In the genomic region with DNA sequence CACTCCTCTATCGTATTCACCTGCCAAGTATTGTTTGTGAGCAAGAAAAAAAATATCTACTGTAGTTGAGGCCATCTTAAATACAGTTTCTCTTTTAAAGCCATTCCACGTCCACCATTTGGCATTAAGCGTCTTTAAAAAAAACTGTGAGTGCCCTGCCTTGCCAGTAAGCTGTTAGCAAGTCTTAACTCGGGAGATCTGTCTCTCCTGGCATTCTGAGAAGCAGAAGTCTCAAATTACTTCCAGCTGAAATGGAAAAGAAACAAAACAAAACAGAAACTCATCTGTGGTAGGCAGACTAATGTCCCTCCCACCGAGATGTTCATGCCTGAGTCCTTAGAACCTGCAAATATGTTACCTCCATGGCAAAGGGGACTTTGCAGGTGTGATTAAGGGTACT, we compare ENCODE assay signal across 11 cellular contexts.
DNase-seq lines count a peak whose midpoint lies in the region; ATAC-seq, FAIRE-seq and TF ChIP-seq lines count a peak whose summit lies in the region.
"Had no signal": no experiment of that assay in that cellular context is flagged by ENCODE, and none has a peak within 500 bp of the region (broad histone marks: within the 10 kb centered on the region; RNA-seq: fewer than 3 reads in every experiment).

No MANE protein-coding gene starts in this region.

- no peak for FAIRE-seq in HTR-8/SVneo (lab: Jason Lieb, UNC)
- no peak for FAIRE-seq in small intestine (lab: Jason Lieb, UNC)

- no peak for ATAC-seq in HG02973 (IDR thresholded peaks at IDR 0.05; ENCODE audit: unreplicated experiment)

- H3K27ac Mint-ChIP-seq in MCF 10A (ENCODE audit: low read depth, unreplicated experiment) = peak overlapping the region; percentile 91

- TF ChIP-seq CTCF in MCF 10A (IDR thresholded peaks at IDR 0.05; ENCODE audit: unreplicated experiment) (no peak), kidney epithelial cell (IDR thresholded peaks at IDR 0.05; ENCODE audit: insufficient read depth, low read length, poor library complexity, severe bottlenecking) (no peak), thyroid gland (IDR thresholded peaks at IDR 0.05) (no peak)

- H3K9me3 Mint-ChIP-seq in MCF 10A (ENCODE audit: unreplicated experiment) = peaks cover 8% of the 10 kb centered on the region

- H3K9me3 ChIP-seq in thyroid gland (no peaks in the 10 kb centered on the region), small intestine (ENCODE audit: control insufficient read depth, low read depth) (no peaks in the 10 kb centered on the region)

- BruUV-seq in MCF 10A (replicated peaks; lab: Mats Ljungman, UMichigan) = no TSS peak

- no peaks in the 10 kb centered on the region for H3K36me3 Mint-ChIP-seq in MCF 10A (ENCODE audit: insufficient read depth, unreplicated experiment)

- TF ChIP-seq POLR2A in thyroid gland (IDR thresholded peaks at IDR 0.05) = peak in 1 of 2 donors; percentile 66

- no peak overlapping the region for H3K4me3 ChIP-seq in kidney epithelial cell (ENCODE audit: low read depth, low read length)
- no peak overlapping the region for H3K4me3 ChIP-seq in thyroid gland (replicated peaks in 1 of 3)
- H3K4me3 ChIP-seq in small intestine (ENCODE audit: low read depth in 1 of 2, low read length in 2 of 2) = no peak overlapping the region

- intact Hi-C loops in MCF 10A (cut with micrococcal nuclease) = no loop called here
- intact Hi-C loops in thyroid gland (cut with DNase I) = no loop called here

- H3K27me3 ChIP-seq in kidney epithelial cell (ENCODE audit: control insufficient read depth, insufficient read depth, low read length) = no peaks in the 10 kb centered on the region
- no peaks in the 10 kb centered on the region for H3K27me3 ChIP-seq in thyroid gland
- H3K27me3 ChIP-seq in small intestine (ENCODE audit: control insufficient read depth in 2 of 2, insufficient read depth in 2 of 2, low read length in 2 of 2) = no peaks in the 10 kb centered on the region

- H3K27ac ChIP-seq in thyroid gland (peak overlapping the region; percentile 83 to 90 (median 85)), small intestine (ENCODE audit: low read depth in 1 of 2, low read length in 1 of 2) (peak overlapping the region in 1 of 2 donors; percentile 40)

- DNase-seq in HTR-8/SVneo (ENCODE audit: insufficient read length, low spot score) (peak; percentile 30), MCF 10A (ENCODE audit: unreplicated experiment) (peak; percentile 76), kidney epithelial cell (ENCODE audit: low read depth) (peak; percentile 44), thyroid gland (peak; percentile 25 to 30), small intestine (no peak), activated gamma-delta T cell treated with Interleukin-2 at 50 U/mL for 16 hours (no peak), ureter (ENCODE audit: low spot score) (no peak)
- DNase-seq: activated effector memory CD4-positive, alpha-beta T cell treated with Interleukin-2 at 50 U/mL for 16 hours; GOT3; stimulated activated CD4-positive, alpha-beta T cell treated with anti-CD3 and anti-CD28 coated beads, Interleukin-4, amount 100 ng/mL, for 24 hours had no signal

- H3K4me3 Mint-ChIP-seq in MCF 10A (ENCODE audit: unreplicated experiment) = peak overlapping the region; percentile 25

- H3K27me3 Mint-ChIP-seq in MCF 10A (ENCODE audit: insufficient read depth, unreplicated experiment) = no peaks in the 10 kb centered on the region

- CTCF ChIA-PET in MCF 10A (lab: Yijun Ruan, JAX) = interaction anchor here (0.9 to 2.6 kb wide), 7 partner anchors 15 to 298 kb away, joined by 3 to 15 read pairs (median 4); no protein-coding TSS in a partner anchor

- POLR2A ChIA-PET in MCF 10A (lab: Yijun Ruan, JAX) = interaction anchor here (0.6 to 6.5 kb wide), 10 partner anchors 8 to 298 kb away, joined by 3 to 49 read pairs (median 4); no protein-coding TSS in a partner anchor

- H3K4me1 ChIP-seq in thyroid gland (peaks cover 20 to 31% of the 10 kb centered on the region in 2 donors), small intestine (ENCODE audit: control insufficient read depth in 2 of 2, insufficient read depth in 1 of 2, low read depth in 1 of 2, low read length in 1 of 2) (peaks cover 0 to 11% of the 10 kb centered on the region in 2 donors)

- WGBS in thyroid gland, 2 donors = 20 to 22% methylated on average over 5 of the region's 5 CpGs
- 55 to 73% (median 72%) methylated on average over 5 of the region's 5 CpGs for WGBS in small intestine, 3 donors

- no peaks in the 10 kb centered on the region for H3K36me3 ChIP-seq in kidney epithelial cell (ENCODE audit: control insufficient read depth, insufficient read depth, low read length)
- H3K36me3 ChIP-seq in thyroid gland = no peaks in the 10 kb centered on the region
- peaks cover 0 to 2% of the 10 kb centered on the region in 2 donors for H3K36me3 ChIP-seq in small intestine (ENCODE audit: control insufficient read depth in 2 of 2, insufficient read depth in 2 of 2, low read length in 2 of 2)

- peaks cover 52% of the 10 kb centered on the region for H3K4me1 Mint-ChIP-seq in MCF 10A (ENCODE audit: insufficient read depth, unreplicated experiment)

Comparison
In these comparisons a context has a peak if more than half of its experiments do, and no peak if none do; other contexts are left out.
1. DNase-seq: peak in HTR-8/SVneo (single experiment), MCF 10A (single experiment), kidney epithelial cell (single experiment) and thyroid gland (2 of 2); none in small intestine (single experiment), activated gamma-delta T cell treated with Interleukin-2 at 50 U/mL for 16 hours (single experiment) and ureter (single experiment).